ENCODE assay signal across 13 cellular contexts in genomic region chr2:101823849-101824248, GRCh38.
DNase-seq lines count a peak whose midpoint lies in the region; ATAC-seq and TF ChIP-seq lines count a peak whose summit lies in the region.
"Had no signal": no experiment of that assay in that cellular context is flagged by ENCODE, and none has a peak within 500 bp of the region (broad histone marks: within the 10 kb centered on the region; RNA-seq: fewer than 3 reads in every experiment).

No MANE protein-coding gene starts in this region.

- no peak overlapping the region for H3K23ac ChIP-seq in IMR-90 (ENCODE audit: low read depth, low read length)

- no TSS peak for BruUV-seq in IMR-90 (replicated peaks; lab: Mats Ljungman, UMichigan)

- H3K4ac ChIP-seq in IMR-90 (ENCODE audit: low read depth, low read length), result peak overlapping the region; percentile 42; the same call in 1 of the 2 replicates

- no peak overlapping the region for H4K91ac ChIP-seq in IMR-90 (ENCODE audit: insufficient read depth, low read depth, low read length)

- no peak overlapping the region for H3K9ac ChIP-seq in IMR-90 (ENCODE audit: low read depth, low read length)

- H3F3A ChIP-seq in GM23338 (replicated peaks; ENCODE audit: low read depth), result no peaks in the 10 kb centered on the region

- intact Hi-C loops in IMR-90 (cut with micrococcal nuclease), result no loop called here

- H4K5ac ChIP-seq in IMR-90 (ENCODE audit: low read depth, low read length), result peak overlapping the region; percentile 3; the same call in 1 of the 2 replicates

- peak overlapping the region; percentile 30; the same call in 1 of the 2 replicates for H3K18ac ChIP-seq in IMR-90 (ENCODE audit: low read depth, low read length)

- POLR2A ChIA-PET in CD8-positive, alpha-beta memory T cell (lab: Charles Lee), result no interaction called here
- POLR2A ChIA-PET in IMR-90 (lab: Charles Lee; ENCODE audit: unreplicated experiment), result no interaction called here

- CTCF ChIA-PET in CD8-positive, alpha-beta memory T cell (lab: Charles Lee), result interaction anchor here (1.0 to 2.0 kb wide), 10 partner anchors 8 to 553 kb away, joined by 3 to 9 read pairs (median 4); partner anchors contain the start of gene MAP4K4
- CTCF ChIA-PET in IMR-90 (lab: Yijun Ruan, JAX), result interaction anchor here (0.6 to 0.7 kb wide), 2 partner anchors 11 to 64 kb away, joined by 3 read pairs; no protein-coding TSS in a partner anchor

- H3K9me3 Mint-ChIP-seq in CD8-positive, alpha-beta memory T cell, result no peaks in the 10 kb centered on the region
- H3K9me3 Mint-ChIP-seq in mesothelial cell of epicardium, result no peaks in the 10 kb centered on the region
- H3K9me3 Mint-ChIP-seq in GM23338, result no peaks in the 10 kb centered on the region
- H3K9me3 Mint-ChIP-seq: CD4-positive, CD25-positive, alpha-beta regulatory T cell; naive B cell had no signal

- H2BK15ac ChIP-seq in IMR-90 (ENCODE audit: low read depth, low read length), result no peak overlapping the region

- peak overlapping the region in 2 of 7 donors; percentile 64 to 74 for H3K4me3 Mint-ChIP-seq in CD8-positive, alpha-beta memory T cell
- H3K4me3 Mint-ChIP-seq in mesothelial cell of epicardium, result no peak overlapping the region
- H3K4me3 Mint-ChIP-seq in GM23338, result no peak overlapping the region

- no peaks in the 10 kb centered on the region for H3K9me3 ChIP-seq in CD8-positive, alpha-beta memory T cell (ENCODE audit: low read length)
- H3K9me3 ChIP-seq in IMR-90 (ENCODE audit: control insufficient read depth, insufficient read depth, low read length) (no peaks in the 10 kb centered on the region), MG63 (no peaks in the 10 kb centered on the region)

- TF ChIP-seq POLR2A in IMR-90 (IDR thresholded peaks at IDR 0.05; ENCODE audit: low read depth, low read length), result no peak

- H3K27ac Mint-ChIP-seq in CD8-positive, alpha-beta memory T cell, result peak overlapping the region in 5 of 8 donors; percentile 5 to 85 (median 50)
- peak overlapping the region; percentile 23 for H3K27ac Mint-ChIP-seq in mesothelial cell of epicardium
- no peak overlapping the region for H3K27ac Mint-ChIP-seq in GM23338

- no peak for TF ChIP-seq RAD21 in IMR-90 (IDR thresholded peaks at IDR 0.05; ENCODE audit: low read length)

- H3K9me2 ChIP-seq in GM23338 (ENCODE audit: insufficient read depth), result no peaks in the 10 kb centered on the region

- H3K14ac ChIP-seq in IMR-90 (replicated peaks; ENCODE audit: low read depth, low read length), result no peak overlapping the region; the same call in 1 of the 2 replicates

- peaks cover 44% of the 10 kb centered on the region for H3K9me1 ChIP-seq in IMR-90 (ENCODE audit: insufficient read depth, low read length)

- DNase-seq in CD8-positive, alpha-beta memory T cell, result no peak
- DNase-seq in IMR-90 (peak; percentile 75), astrocyte of the spinal cord (ENCODE audit: low read depth, low spot score) (peak; percentile 53), mesothelial cell of epicardium (ENCODE audit: low spot score in 2 of 2, unreplicated experiment in 2 of 2) (no peak), GM23338 (ENCODE audit: low spot score) (no peak), MG63 (no peak), AML-193 (lab: John Stamatoyannopoulos, UW) (no peak)
- no peak for DNase-seq in stimulated activated CD4-positive, alpha-beta T cell treated with anti-CD3 and anti-CD28 coated beads, Interleukin-1b, Interleukin-23, amount 100 ng/mL, for 48 hours
- DNase-seq: NCI-H1092 treated with DMSO at 0.1 percent for 48 hours, SIG-M5 had no signal

- H3K4me2 ChIP-seq in IMR-90 (ENCODE audit: low read depth, low read length), result peak overlapping the region; percentile 50; the same call in 1 of the 2 replicates
- no peak overlapping the region; the same call in 1 of the 2 replicates for H3K4me2 ChIP-seq in GM23338

- peaks cover 18 to 77% of the 10 kb centered on the region in 2 experiments for H3K79me1 ChIP-seq in IMR-90 (ENCODE audit: low read depth in 1 of 2, low read length in 2 of 2)

- H2BK120ac ChIP-seq in IMR-90 (ENCODE audit: low read depth, low read length), result peak overlapping the region; percentile 59

- H2BK20ac ChIP-seq in IMR-90 (ENCODE audit: low read depth, low read length), result no peak overlapping the region

- in situ Hi-C loops in IMR-90 (cut with MboI; ENCODE audit: low sequenced_read_pairs), result no loop called here
- in situ Hi-C loops in astrocyte of the spinal cord (cut with HindIII; ENCODE audit: low sequenced_read_pairs), result no loop called here

- H3K27ac ChIP-seq in CD8-positive, alpha-beta memory T cell (ENCODE audit: low read depth, low read length), result no peak overlapping the region
- H3K27ac ChIP-seq in IMR-90 (ENCODE audit: insufficient read depth, low read length) (peak overlapping the region; percentile 31; the same call in 1 of the 2 replicates), GM23338 (ENCODE audit: low read depth) (no peak overlapping the region)

- ATAC-seq in IMR-90 (ENCODE audit: low read depth) (no peak), GM23338 (no peak)

- no peak for TF ChIP-seq CTCF in IMR-90 (conservative IDR thresholded peaks at IDR 0.05; ENCODE audit: low read depth, low read length)
- no peak for TF ChIP-seq CTCF in astrocyte of the spinal cord (IDR thresholded peaks at IDR 0.05; ENCODE audit: low read depth, low read length)
- no peak for TF ChIP-seq CTCF in mesothelial cell of epicardium (IDR thresholded peaks at IDR 0.05; ENCODE audit: unreplicated experiment)
- TF ChIP-seq CTCF in GM23338 (conservative IDR thresholded peaks at IDR 0.05; ENCODE audit: low read depth in 2 of 2), result no peak

- H3K27me3 ChIP-seq in CD8-positive, alpha-beta memory T cell (ENCODE audit: insufficient read depth, low read length, poor library complexity, severe bottlenecking), result no peaks in the 10 kb centered on the region
- H3K27me3 ChIP-seq in IMR-90 (ENCODE audit: control insufficient read depth, insufficient read depth, low read length), result no peaks in the 10 kb centered on the region
- H3K27me3 ChIP-seq in GM23338 (ENCODE audit: insufficient read depth), result no peaks in the 10 kb centered on the region
- no peaks in the 10 kb centered on the region for H3K27me3 ChIP-seq in MG63
- H3K27me3 ChIP-seq: hepatocyte had no signal

- H3K4me3 ChIP-seq in CD8-positive, alpha-beta memory T cell (ENCODE audit: low read length), result no peak overlapping the region
- H3K4me3 ChIP-seq in IMR-90 (ENCODE audit: insufficient read depth, low read depth, low read length) (no peak overlapping the region), astrocyte of the spinal cord (ENCODE audit: low read depth, low read length) (no peak overlapping the region), GM23338 (no peak overlapping the region), MG63 (no peak overlapping the region)
- H3K4me3 ChIP-seq: hepatocyte had no signal

- H4K8ac ChIP-seq in IMR-90 (ENCODE audit: low read depth in 2 of 2, low read length in 2 of 2), result peak overlapping the region in 1 of 2 experiments; percentile 34; a peak in 2 of 4 replicates

- no peak overlapping the region; the same call in 1 of the 2 replicates for H2AK5ac ChIP-seq in IMR-90 (ENCODE audit: low read depth, low read length)

- H2AK9ac ChIP-seq in IMR-90 (replicated peaks; ENCODE audit: low read depth, low read length, poor library complexity), result no peak overlapping the region

- H3K79me2 ChIP-seq in GM23338 (replicated peaks; ENCODE audit: insufficient read depth), result peaks cover 57% of the 10 kb centered on the region

- peaks cover 67% of the 10 kb centered on the region for H4K20me1 ChIP-seq in IMR-90 (ENCODE audit: insufficient read depth, low read length)
- H4K20me1 ChIP-seq in GM23338 (replicated peaks; ENCODE audit: insufficient read depth), result peaks cover 7% of the 10 kb centered on the region

- peaks cover 47% of the 10 kb centered on the region for H3K4me1 ChIP-seq in CD8-positive, alpha-beta memory T cell (ENCODE audit: insufficient read depth, low read length)
- H3K4me1 ChIP-seq in IMR-90 (ENCODE audit: control insufficient read depth, insufficient read depth, low read length), result peaks cover 32% of the 10 kb centered on the region
- peaks cover 8% of the 10 kb centered on the region; the same call in 1 of the 2 replicates for H3K4me1 ChIP-seq in GM23338 (ENCODE audit: insufficient read depth)

- dilution Hi-C loops in IMR-90 (cut with HindIII; ENCODE audit: low sequenced_read_pairs, unreplicated experiment), result no loop called here

- H3K27me3 Mint-ChIP-seq in CD8-positive, alpha-beta memory T cell, result no peaks in the 10 kb centered on the region
- H3K27me3 Mint-ChIP-seq in mesothelial cell of epicardium (ENCODE audit: low read depth), result no peaks in the 10 kb centered on the region
- H3K27me3 Mint-ChIP-seq in GM23338 (ENCODE audit: insufficient read depth, low read depth, poor library complexity), result no peaks in the 10 kb centered on the region
- H3K27me3 Mint-ChIP-seq: CD4-positive, CD25-positive, alpha-beta regulatory T cell; naive B cell had no signal

- peaks cover 0 to 28% (median 3%) of the 10 kb centered on the region in 3 donors for H3K36me3 Mint-ChIP-seq in CD8-positive, alpha-beta memory T cell
- H3K36me3 Mint-ChIP-seq in mesothelial cell of epicardium (peaks cover 1% of the 10 kb centered on the region), GM23338 (ENCODE audit: low read depth) (peaks cover 13% of the 10 kb centered on the region)

- peaks cover 60 to 84% (median 82%) of the 10 kb centered on the region in 3 donors for H3K4me1 Mint-ChIP-seq in CD8-positive, alpha-beta memory T cell
- peaks cover 67% of the 10 kb centered on the region for H3K4me1 Mint-ChIP-seq in mesothelial cell of epicardium
- peaks cover 26% of the 10 kb centered on the region for H3K4me1 Mint-ChIP-seq in GM23338

- WGBS in IMR-90 (ENCODE audit: extremely low coverage in 2 of 2, insufficient read length in 1 of 2), 2 experiments, result no CpG with 5 or more reads among the region's 4 CpGs

- no peak overlapping the region for H2AFZ ChIP-seq in IMR-90 (replicated peaks; ENCODE audit: low read length, poor library complexity)
- H2AFZ ChIP-seq in GM23338, result no peak overlapping the region
- H2AFZ ChIP-seq: hepatocyte had no signal

- H3K36me3 ChIP-seq in CD8-positive, alpha-beta memory T cell (ENCODE audit: insufficient read depth, low read length), result peaks cover 10% of the 10 kb centered on the region
- H3K36me3 ChIP-seq in IMR-90 (ENCODE audit: control insufficient read depth, insufficient read depth, low read length) (peaks cover 6% of the 10 kb centered on the region; the same call in 1 of the 2 replicates), GM23338 (ENCODE audit: insufficient read depth) (peaks cover 4% of the 10 kb centered on the region), MG63 (peaks cover 30% of the 10 kb centered on the region)

- H2BK5ac ChIP-seq in IMR-90 (ENCODE audit: low read depth, low read length, poor library complexity, severe bottlenecking), result peak overlapping the region; percentile 93

- no peak overlapping the region for H3K56ac ChIP-seq in IMR-90 (ENCODE audit: extremely low read depth, insufficient read depth, low read length)

TF ChIP-seq in IMR-90, 13 proteins besides CTCF, POLR2A, EP300 and RAD21:
- TF ChIP-seq CEBPB (IDR thresholded peaks at IDR 0.05; ENCODE audit: low read depth, low read length) (peak; percentile 91), MXI1 (IDR thresholded peaks at IDR 0.05; ENCODE audit: borderline replicate concordance, low read depth, low read length) (no peak)

TF ChIP-seq in GM23338, 12 proteins besides CTCF, POLR2A, EP300 and RAD21 (continues in another document):
- no peak for TF ChIP-seq EZH2 (IDR thresholded peaks at IDR 0.05; ENCODE audit: low read depth, unreplicated experiment)
- TF ChIP-seq NANOG (IDR thresholded peaks at IDR 0.05; ENCODE audit: borderline replicate concordance), result no peak
- TF ChIP-seq ZNF331 (CRISPR knock-in tag; IDR thresholded peaks at IDR 0.05; ENCODE audit: low read depth), result no peak

Comparison
In these comparisons a context has a peak if more than half of its experiments do, and no peak if none do; other contexts are left out.
1. DNase-seq: peak in IMR-90 (single experiment) and astrocyte of the spinal cord (single experiment); none in CD8-positive, alpha-beta memory T cell (0 of 5), mesothelial cell of epicardium (0 of 2), stimulated activated CD4-positive, alpha-beta T cell treated with anti-CD3 and anti-CD28 coated beads, Interleukin-1b, Interleukin-23, amount 100 ng/mL, for 48 hours (single experiment), GM23338 (single experiment), MG63 (single experiment) and AML-193 (0 of 2).